Comparison of ENCODE assay signal across 10 cellular contexts in genomic region chr3:57006949-57007419, GRCh38. TPM values are rescaled to one million over a fixed set of nuclear protein-coding genes. Genes with fewer than 3 reads are reported as not detected.
DNase-seq lines count a peak whose midpoint lies in the region; ATAC-seq, FAIRE-seq and TF ChIP-seq lines count a peak whose summit lies in the region.
"Had no signal": no experiment of that assay in that cellular context is flagged by ENCODE, and none has a peak within 500 bp of the region (broad histone marks: within the 10 kb centered on the region; RNA-seq: fewer than 3 reads in every experiment).

No MANE protein-coding gene starts in this region.

- no peak for FAIRE-seq in GM19239 (lab: Jason Lieb, UNC)

- H3K36me3 ChIP-seq in kidney epithelial cell (ENCODE audit: control insufficient read depth, insufficient read depth, low read length): no peaks in the 10 kb centered on the region
- no peaks in the 10 kb centered on the region for H3K36me3 ChIP-seq in thymus (ENCODE audit: control insufficient read depth, insufficient read depth)

- H3K4me3 ChIP-seq in kidney epithelial cell (ENCODE audit: low read depth, low read length): no peak overlapping the region
- H3K4me3 ChIP-seq in thymus (ENCODE audit: low read length): no peak overlapping the region

- peak; percentile 62 for TF ChIP-seq CTCF in kidney epithelial cell (IDR thresholded peaks at IDR 0.05; ENCODE audit: insufficient read depth, low read length, poor library complexity, severe bottlenecking)

- H3K27me3 ChIP-seq in kidney epithelial cell (ENCODE audit: control insufficient read depth, insufficient read depth, low read length) (no peaks in the 10 kb centered on the region), thymus (ENCODE audit: control insufficient read depth, insufficient read depth) (no peaks in the 10 kb centered on the region)

- peak overlapping the region; percentile 72 for H3K27ac ChIP-seq in adipose tissue (ENCODE audit: low read depth, low read length)
- peak overlapping the region; percentile 75 for H3K27ac ChIP-seq in thymus (ENCODE audit: low read depth)

- WGBS in adipose tissue, 3 donors: 45 to 56% (median 52%) methylated on average over 7 of the region's 7 CpGs
- WGBS in thymus: 85% methylated on average over 7 of the region's 7 CpGs

- no peaks in the 10 kb centered on the region for H3K9me3 ChIP-seq in thymus (ENCODE audit: control insufficient read depth)

- ATAC-seq in HG03432 (IDR thresholded peaks at IDR 0.05; ENCODE audit: unreplicated experiment) (no peak), HG02759 (IDR thresholded peaks at IDR 0.05; ENCODE audit: unreplicated experiment) (no peak)

- H3K4me1 ChIP-seq in thymus (ENCODE audit: control insufficient read depth, insufficient read depth, low read length): no peaks in the 10 kb centered on the region

- DNase-seq in HCEC 1CT: peak; percentile 45
- no peak for DNase-seq in kidney epithelial cell (ENCODE audit: low read depth)
- DNase-seq in activated CD8-positive, alpha-beta memory T cell treated with anti-CD3 and anti-CD28 coated beads, Interleukin-2, amount 50 U/mL, for 4 hours: no peak
- DNase-seq in GM19239 (ENCODE audit: insufficient read length, low spot score): no peak
- DNase-seq: NCI-H1930 had no signal

RNA-seq across cellular contexts. Expression of gene SPATA12, which starts 53.5 kb away (rescaled TPM):
- under 1 TPM in 1 of 3 donors, not detected in 2; 0.11 TPM for polyA plus RNA-seq in adipose tissue
- total RNA-seq in kidney epithelial cell: 0.38 and 0.48 TPM in 2 replicates
- polyA plus RNA-seq in thymus: 0.07 TPM
- total RNA-seq: activated CD8-positive, alpha-beta memory T cell treated with anti-CD3 and anti-CD28 coated beads for 36 hours had no signal
